Comparison of ENCODE assay signal across 1 cellular context in the genomic region with DNA sequence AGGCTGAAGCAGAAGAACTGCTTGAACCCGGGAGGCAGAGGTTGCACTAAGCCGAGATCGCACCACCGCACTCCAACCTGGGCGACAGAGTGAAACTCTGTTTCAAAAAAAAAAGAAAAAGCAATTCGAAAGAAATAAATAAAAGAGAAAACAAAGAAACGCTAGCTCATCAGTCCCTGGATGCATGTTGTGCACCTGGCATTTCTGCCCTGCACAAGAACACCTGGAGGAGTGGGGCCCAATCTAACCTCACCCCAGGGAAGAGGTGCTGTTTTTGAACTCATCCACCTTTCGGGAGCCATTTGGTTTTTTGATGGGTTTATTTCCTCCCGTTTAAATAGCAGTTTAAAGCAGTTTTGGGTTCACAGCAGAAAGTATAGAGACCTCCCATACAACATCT.
A peak's percentile ranks its signal among the peaks of the same experiment; 100 is the strongest.
TF ChIP-seq lines count a peak whose summit lies in the region.

No MANE protein-coding gene starts in this region.

TF ChIP-seq in K562, 482 proteins besides CTCF, POLR2A, EP300 and RAD21:
- TF ChIP-seq, protein P1, sequence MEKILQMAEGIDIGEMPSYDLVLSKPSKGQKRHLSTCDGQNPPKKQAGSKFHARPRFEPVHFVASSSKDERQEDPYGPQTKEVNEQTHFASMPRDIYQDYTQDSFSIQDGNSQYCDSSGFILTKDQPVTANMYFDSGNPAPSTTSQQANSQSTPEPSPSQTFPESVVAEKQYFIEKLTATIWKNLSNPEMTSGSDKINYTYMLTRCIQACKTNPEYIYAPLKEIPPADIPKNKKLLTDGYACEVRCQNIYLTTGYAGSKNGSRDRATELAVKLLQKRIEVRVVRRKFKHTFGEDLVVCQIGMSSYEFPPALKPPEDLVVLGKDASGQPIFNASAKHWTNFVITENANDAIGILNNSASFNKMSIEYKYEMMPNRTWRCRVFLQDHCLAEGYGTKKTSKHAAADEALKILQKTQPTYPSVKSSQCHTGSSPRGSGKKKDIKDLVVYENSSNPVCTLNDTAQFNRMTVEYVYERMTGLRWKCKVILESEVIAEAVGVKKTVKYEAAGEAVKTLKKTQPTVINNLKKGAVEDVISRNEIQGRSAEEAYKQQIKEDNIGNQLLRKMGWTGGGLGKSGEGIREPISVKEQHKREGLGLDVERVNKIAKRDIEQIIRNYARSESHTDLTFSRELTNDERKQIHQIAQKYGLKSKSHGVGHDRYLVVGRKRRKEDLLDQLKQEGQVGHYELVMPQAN (IDR thresholded peaks at IDR 0.05; ENCODE audit: borderline replicate concordance), result no peak
- 0 out of 2 replicates have a peak, but pooled peaks have one; percentile 2 for TF ChIP-seq ZNF316 (IDR thresholded peaks at IDR 0.05)
